In the genomic region with DNA sequence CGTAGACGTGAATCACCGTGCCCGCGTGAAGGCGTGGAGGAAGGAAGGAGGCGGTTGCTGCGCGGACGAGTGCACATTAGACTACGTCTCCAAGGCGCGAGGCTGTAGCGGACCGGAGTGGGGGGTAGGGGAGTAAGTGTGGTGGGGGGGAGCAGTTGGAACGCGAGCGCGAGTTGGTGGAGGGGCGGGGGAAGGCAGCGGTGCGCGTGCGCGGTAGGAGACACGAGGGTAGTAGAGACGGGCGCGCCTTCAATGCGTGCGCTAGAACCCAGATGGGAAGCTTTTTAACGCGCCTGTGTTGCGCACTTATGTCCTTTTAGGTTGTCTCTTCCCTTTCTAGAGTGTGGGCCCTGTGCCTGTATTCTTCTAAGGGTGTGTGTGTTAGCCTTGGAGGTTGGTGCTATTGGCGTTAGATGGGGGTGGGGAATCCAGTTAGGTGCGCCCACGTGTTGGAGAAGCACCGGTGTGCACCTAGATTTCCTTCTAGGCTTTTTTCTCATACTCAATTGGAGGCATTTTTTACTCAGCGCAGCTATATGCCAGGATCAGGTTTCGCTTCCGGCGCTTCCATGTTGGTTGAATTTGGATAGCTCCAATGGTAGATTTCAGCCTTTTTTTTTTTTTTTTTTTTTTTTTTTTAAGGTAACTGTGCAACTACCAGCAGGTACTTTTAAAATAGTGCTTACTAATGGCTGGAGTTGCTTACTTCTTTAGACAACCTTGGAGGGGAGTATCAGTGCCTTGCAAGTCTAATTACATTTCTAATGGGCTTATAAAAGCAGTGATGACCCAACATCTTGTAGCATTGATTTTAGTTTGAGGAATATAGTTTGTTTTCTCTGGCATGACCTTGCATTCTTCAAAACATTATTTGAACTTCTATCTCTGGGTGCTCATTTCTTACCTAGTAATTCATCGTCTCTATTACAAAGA, we compare ENCODE assay signal across 8 cellular contexts. TPM values are rescaled to one million over a fixed set of nuclear protein-coding genes. Genes with fewer than 3 reads are reported as not detected.
DNase-seq lines count a peak whose midpoint lies in the region; ATAC-seq and TF ChIP-seq lines count a peak whose summit lies in the region.

No MANE protein-coding gene starts in this region.

- peaks cover 67% of the 10 kb centered on the region for H3K79me2 ChIP-seq in OCI-LY3 (ENCODE audit: low read length)

- H3K9me3 ChIP-seq in OCI-LY3 (ENCODE audit: insufficient read depth, low read length): no peaks in the 10 kb centered on the region
- no peaks in the 10 kb centered on the region for H3K9me3 ChIP-seq in mucosa of stomach (ENCODE audit: control insufficient read depth, low read length)

- DNase-seq in ELF-1 (ENCODE audit: low read depth, low spot score): peak; percentile 87
- peak; percentile 73 for DNase-seq in HT1080 (ENCODE audit: low read depth)
- peak; percentile 79 for DNase-seq in activated T-cell treated with anti-CD3 and anti-CD28 coated beads for 48 hours (ENCODE audit: low read depth)
- peak; percentile 86 to 87 for DNase-seq in erythroblast (lab: John Stamatoyannopoulos, UW)
- peak; percentile 87 for DNase-seq in stimulated activated CD8-positive, alpha-beta memory T cell treated with anti-CD3 and anti-CD28 coated beads, Interleukin-4, amount 100 ng/mL, for 48 hours

- peak overlapping the region; percentile 88 for H3K27ac ChIP-seq in OCI-LY3 (ENCODE audit: low read length)

- H3K36me3 ChIP-seq in OCI-LY3 (replicated peaks; ENCODE audit: low read depth, low read length) (peaks cover 40% of the 10 kb centered on the region), mucosa of stomach (ENCODE audit: control insufficient read depth, insufficient read depth, low read length) (no peaks in the 10 kb centered on the region)

- H3K4me3 ChIP-seq in OCI-LY3 (ENCODE audit: low read length) (peak overlapping the region; percentile 97), mucosa of stomach (ENCODE audit: low read length) (peak overlapping the region; percentile 99)

- H3K27me3 ChIP-seq in OCI-LY3 (ENCODE audit: low read depth, low read length): no peaks in the 10 kb centered on the region
- H3K27me3 ChIP-seq in mucosa of stomach (ENCODE audit: control insufficient read depth, insufficient read depth, low read length): no peaks in the 10 kb centered on the region

- peaks cover 51% of the 10 kb centered on the region for H4K20me1 ChIP-seq in OCI-LY3 (ENCODE audit: insufficient read depth, low read length)

- no peak for TF ChIP-seq CTCF in OCI-LY3 (IDR thresholded peaks at IDR 0.05; ENCODE audit: low read depth, low read length)

- TF ChIP-seq POLR2A in erythroblast (IDR thresholded peaks at IDR 0.05; ENCODE audit: low read length): no peak

- ATAC-seq in GM19324 (IDR thresholded peaks at IDR 0.05; ENCODE audit: low FRiP score, unreplicated experiment): no peak

- peak overlapping the region; percentile 100 for H3K9ac ChIP-seq in OCI-LY3 (ENCODE audit: low read length)
- H3K9ac ChIP-seq in mucosa of stomach (ENCODE audit: low read length): peak overlapping the region; percentile 94

- peak overlapping the region; percentile 43; the same call in 1 of the 2 replicates for H2AFZ ChIP-seq in OCI-LY3 (ENCODE audit: low read depth, low read length)

- H3K4me1 ChIP-seq in OCI-LY3 (ENCODE audit: low read length): peaks cover 37% of the 10 kb centered on the region
- H3K4me1 ChIP-seq in mucosa of stomach (ENCODE audit: control insufficient read depth, insufficient read depth, low read length): peaks cover 26% of the 10 kb centered on the region

- peak overlapping the region; percentile 84 for H3K4me2 ChIP-seq in OCI-LY3 (ENCODE audit: low read length)

RNA-seq across cellular contexts. Expression of gene EIF4B, which starts 0.8 kb away (rescaled TPM):
- total RNA-seq in HT1080 (2014; rRNA removed; shearing (Covaris generic)): 563 and 574 TPM in 2 replicates
- 388 and 515 TPM in 2 replicates for polyA plus RNA-seq in HT1080 (2015; cell fraction: cytosol; rRNA removed)
- polyA plus RNA-seq in HT1080 (2015; cell fraction: nucleus; rRNA removed): 236 and 286 TPM in 2 replicates

RNA-seq across cellular contexts. Expression of gene TNS2, which starts 42.8 kb away (rescaled TPM):
- total RNA-seq in HT1080 (2014; rRNA removed; shearing (Covaris generic)): 29.1 and 32.5 TPM in 2 replicates
- polyA plus RNA-seq in HT1080 (2015; cell fraction: cytosol; rRNA removed): 17.7 and 22.9 TPM in 2 replicates
- polyA plus RNA-seq in HT1080 (2015; cell fraction: nucleus; rRNA removed): 104 and 109 TPM in 2 replicates

RNA-seq across cellular contexts. Expression of gene KRT18, which starts 58.2 kb away (rescaled TPM):
- 358 and 373 TPM in 2 replicates for total RNA-seq in HT1080 (2014; rRNA removed; shearing (Covaris generic))
- polyA plus RNA-seq in HT1080 (2015; cell fraction: cytosol; rRNA removed): 264 and 281 TPM in 2 replicates
- polyA plus RNA-seq in HT1080 (2015; cell fraction: nucleus; rRNA removed): 286 and 299 TPM in 2 replicates
